8 cellular contexts compared by ENCODE assay signal in genomic region chr10:22606164-22606614, GRCh38.
DNase-seq lines count a peak whose midpoint lies in the region; ATAC-seq lines count a peak whose summit lies in the region.

No MANE protein-coding gene starts in this region.

- ATAC-seq in GM19025 (IDR thresholded peaks at IDR 0.05; ENCODE audit: low read depth, unreplicated experiment) = peak; percentile 97
- ATAC-seq in HG03060 (IDR thresholded peaks at IDR 0.05; ENCODE audit: low read depth, unreplicated experiment) = peak; percentile 85

- H3K27me3 ChIP-seq in SJCRH30 = no peaks in the 10 kb centered on the region
- H3K27me3 ChIP-seq in thymus (ENCODE audit: control insufficient read depth, insufficient read depth) = no peaks in the 10 kb centered on the region

- H3K4me3 ChIP-seq in SJCRH30 (no peak overlapping the region), thymus (ENCODE audit: low read length) (no peak overlapping the region)

- H3K36me3 ChIP-seq in SJCRH30 = peaks cover 5% of the 10 kb centered on the region; the same call in 1 of the 2 replicates
- peaks cover 16% of the 10 kb centered on the region for H3K36me3 ChIP-seq in thymus (ENCODE audit: control insufficient read depth, insufficient read depth)

- H3K4me1 ChIP-seq in SJCRH30 (peaks cover 5% of the 10 kb centered on the region; the same call in 1 of the 2 replicates), thymus (ENCODE audit: control insufficient read depth, insufficient read depth, low read length) (peaks cover 7% of the 10 kb centered on the region)

- DNase-seq in CD1c-positive myeloid dendritic cell (ENCODE audit: extremely low spot score) (peak; percentile 73), SJCRH30 (peak; percentile 44 to 45), foreskin melanocyte (peak; percentile 91), SHP77 treated with DMSO at 0.1 percent for 48 hours (lab: John Stamatoyannopoulos, UW) (no peak), RKO (ENCODE audit: low spot score) (no peak)

- H3K9me3 ChIP-seq in SJCRH30 (replicated peaks) = peaks cover 3% of the 10 kb centered on the region; the same call in 1 of the 2 replicates
- H3K9me3 ChIP-seq in thymus (ENCODE audit: control insufficient read depth) = no peaks in the 10 kb centered on the region

- H3K27ac ChIP-seq in SJCRH30 = no peak overlapping the region
- H3K27ac ChIP-seq in thymus (ENCODE audit: low read depth) = peak overlapping the region; percentile 9

- WGBS in thymus = 41% methylated on average over 6 of the region's 6 CpGs

Comparison
In these comparisons a context has a peak if more than half of its experiments do, and no peak if none do; other contexts are left out.
1. DNase-seq: peak in CD1c-positive myeloid dendritic cell (single experiment), SJCRH30 (2 of 2) and foreskin melanocyte (single experiment); none in SHP77 treated with DMSO at 0.1 percent for 48 hours (single experiment) and RKO (single experiment).